ENCODE assay signal across 8 cellular contexts in genomic region chr5:35089688-35090314, GRCh38. TPM values are rescaled to one million over a fixed set of nuclear protein-coding genes. Genes with fewer than 3 reads are reported as not detected.
A peak's percentile ranks its signal among the peaks of the same experiment; 100 is the strongest.
DNase-seq lines count a peak whose midpoint lies in the region; TF ChIP-seq lines count a peak whose summit lies in the region.

No MANE protein-coding gene starts in this region.

- no peaks in the 10 kb centered on the region for H3K9me3 Mint-ChIP-seq in activated T-cell treated with anti-CD3 and anti-CD28 coated beads, Interleukin-2, amount 50 U/mL, for 24 hours

- H3K36me3 Mint-ChIP-seq in activated T-cell treated with anti-CD3 and anti-CD28 coated beads, Interleukin-2, amount 50 U/mL, for 24 hours (ENCODE audit: low read depth) = no peaks in the 10 kb centered on the region

- no peak overlapping the region for H3K9ac ChIP-seq in OCI-LY3 (ENCODE audit: low read length)

- H3K9me3 ChIP-seq in OCI-LY3 (ENCODE audit: insufficient read depth, low read length) (no peaks in the 10 kb centered on the region), ovary (no peaks in the 10 kb centered on the region), uterus (no peaks in the 10 kb centered on the region)

- DNase-seq in NCI-H146 (lab: John Stamatoyannopoulos, UW) (peak; percentile 14), NCI-H146 treated with DMSO at 0.1 percent for 48 hours (lab: John Stamatoyannopoulos, UW; ENCODE audit: unreplicated experiment) (no peak), HL-60 (ENCODE audit: low read depth in 1 of 2, low spot score in 1 of 2) (peak; percentile 22 to 62), fibroblast of peridontal ligament (ENCODE audit: extremely low read depth) (peak; percentile 84), ovary (peak; percentile 23 to 65 (median 49)), uterus (peak; percentile 57 to 62)
- DNase-seq in activated T-cell treated with anti-CD3 and anti-CD28 coated beads, Interleukin-2, amount 50 U/mL, for 24 hours = peak; percentile 51

- no peaks in the 10 kb centered on the region for H3K4me1 Mint-ChIP-seq in activated T-cell treated with anti-CD3 and anti-CD28 coated beads, Interleukin-2, amount 50 U/mL, for 24 hours (ENCODE audit: low read depth)

- no peaks in the 10 kb centered on the region for H3K27me3 ChIP-seq in HL-60 (ENCODE audit: insufficient read depth, poor library complexity, severe bottlenecking)
- peaks cover 15% of the 10 kb centered on the region for H3K27me3 ChIP-seq in OCI-LY3 (ENCODE audit: low read depth, low read length)
- H3K27me3 ChIP-seq in ovary = no peaks in the 10 kb centered on the region
- no peaks in the 10 kb centered on the region for H3K27me3 ChIP-seq in uterus

- H3K27me3 Mint-ChIP-seq in activated T-cell treated with anti-CD3 and anti-CD28 coated beads, Interleukin-2, amount 50 U/mL, for 24 hours = peaks cover 12% of the 10 kb centered on the region

- no peak for TF ChIP-seq EP300 in ovary (IDR thresholded peaks at IDR 0.05)

- H2AFZ ChIP-seq in OCI-LY3 (ENCODE audit: low read depth, low read length) = no peak overlapping the region

- peak; percentile 74 for TF ChIP-seq CTCF in HL-60 (IDR thresholded peaks at IDR 0.05; ENCODE audit: insufficient read depth, low read length)
- TF ChIP-seq CTCF in OCI-LY3 (IDR thresholded peaks at IDR 0.05; ENCODE audit: low read depth, low read length) = peak; percentile 81
- peak; percentile 14 to 40 (median 24) for TF ChIP-seq CTCF in ovary (IDR thresholded peaks at IDR 0.05)
- TF ChIP-seq CTCF in uterus (IDR thresholded peaks at IDR 0.05) = peak; percentile 61 to 73 (median 70)

- no peak for TF ChIP-seq POLR2A in ovary (IDR thresholded peaks at IDR 0.05)
- TF ChIP-seq POLR2A in uterus (IDR thresholded peaks at IDR 0.05) = no peak

- no peak overlapping the region for H3K4me2 ChIP-seq in OCI-LY3 (ENCODE audit: low read length)

- no peaks in the 10 kb centered on the region for H4K20me1 ChIP-seq in OCI-LY3 (ENCODE audit: insufficient read depth, low read length)

- no peak overlapping the region for H3K4me3 ChIP-seq in HL-60 (replicated peaks; ENCODE audit: insufficient read depth, low read length)
- H3K4me3 ChIP-seq in OCI-LY3 (ENCODE audit: low read length) = no peak overlapping the region
- no peak overlapping the region for H3K4me3 ChIP-seq in ovary
- no peak overlapping the region for H3K4me3 ChIP-seq in uterus

- WGBS in ovary, 3 donors = 66 to 76% (median 70%) methylated on average over 5 of the region's 5 CpGs

- no peaks in the 10 kb centered on the region for H3K79me2 ChIP-seq in OCI-LY3 (ENCODE audit: low read length)

- H3K4me1 ChIP-seq in OCI-LY3 (ENCODE audit: low read length) (no peaks in the 10 kb centered on the region), ovary (ENCODE audit: insufficient read depth) (peaks cover 6% of the 10 kb centered on the region), uterus (peaks cover 0 to 5% of the 10 kb centered on the region in 2 donors)

- no peaks in the 10 kb centered on the region for H3K36me3 ChIP-seq in OCI-LY3 (replicated peaks; ENCODE audit: low read depth, low read length)
- no peaks in the 10 kb centered on the region for H3K36me3 ChIP-seq in ovary
- H3K36me3 ChIP-seq in uterus = no peaks in the 10 kb centered on the region

- no peak overlapping the region for H3K27ac Mint-ChIP-seq in activated T-cell treated with anti-CD3 and anti-CD28 coated beads, Interleukin-2, amount 50 U/mL, for 24 hours

- H3K27ac ChIP-seq in HL-60 (replicated peaks) = no peak overlapping the region
- no peak overlapping the region for H3K27ac ChIP-seq in OCI-LY3 (ENCODE audit: low read length)
- H3K27ac ChIP-seq in ovary = no peak overlapping the region
- peak overlapping the region in 1 of 2 donors; percentile 38 for H3K27ac ChIP-seq in uterus

- H3K4me3 Mint-ChIP-seq in activated T-cell treated with anti-CD3 and anti-CD28 coated beads, Interleukin-2, amount 50 U/mL, for 24 hours = no peak overlapping the region

- intact Hi-C loops in ovary (cut with DNase I) = loop anchor here in 1 of 4 donors (10.0 kb wide), 1 partner anchor 105 kb away; no protein-coding TSS in a partner anchor
- intact Hi-C loops in uterus (cut with DNase I; ENCODE audit: low total_unique reads) = loop anchor here (5.0 kb wide), 1 partner anchor 838 kb away; no protein-coding TSS in a partner anchor

RNA-seq across cellular contexts. Expression of gene AGXT2, which starts 42.1 kb away (rescaled TPM):
- total RNA-seq in ovary = under 1 TPM in 1 of 7 donors, not detected in 6; 0.10 TPM
- polyA plus RNA-seq in ovary = under 1 TPM in 1 of 2 donors, not detected in 1; 0.15 TPM
- not detected for total RNA-seq in uterus

Comparison
In these comparisons a context has a peak if more than half of its experiments do, and no peak if none do; other contexts are left out.
1. CTCF ChIP-seq: peak in every context shown above with its lines; median percentile 81 in OCI-LY3; 74 in HL-60; 70 in uterus; 24 in ovary.